In genomic region chr5:160787247-160787646, GRCh38 we compare ENCODE assay signal across 9 cellular contexts.
DNase-seq lines count a peak whose midpoint lies in the region; ATAC-seq and TF ChIP-seq lines count a peak whose summit lies in the region.
"Had no signal": no experiment of that assay in that cellular context is flagged by ENCODE, and none has a peak within 500 bp of the region (broad histone marks: within the 10 kb centered on the region; RNA-seq: fewer than 3 reads in every experiment).

No MANE protein-coding gene starts in this region.

- H3K36me3 Mint-ChIP-seq in nephron progenitor cell (ENCODE audit: low read depth), result no peaks in the 10 kb centered on the region

- peaks cover 4% of the 10 kb centered on the region for H3K27me3 Mint-ChIP-seq in nephron progenitor cell (ENCODE audit: low read depth, poor library complexity)

- no peak overlapping the region for H3K27ac Mint-ChIP-seq in nephron progenitor cell
- H3K27ac Mint-ChIP-seq: T-helper 1 cell treated with Interleukin-12 subunit alpha and Interleukin-12 subunit beta and Interleukin-4 antibody, amounts not matched to agents 30 μg/mL and 1 μg/mL, for 36 hours had no signal

- peak; percentile 5 to 26 for DNase-seq in NCI-H524 (lab: John Stamatoyannopoulos, UW)
- DNase-seq in NCI-H524 treated with DMSO at 0.1 percent for 48 hours (lab: John Stamatoyannopoulos, UW), result no peak
- DNase-seq in UCSD-AML1 (lab: John Stamatoyannopoulos, UW; ENCODE audit: unreplicated experiment), result peak; percentile 31
- peak; percentile 15 for DNase-seq in nephron progenitor cell
- DNase-seq in globus pallidus (ENCODE audit: low spot score), result no peak
- DNase-seq in NCI-H446 (lab: John Stamatoyannopoulos, UW), result no peak
- no peak for DNase-seq in NCI-H446 treated with DMSO at 0.1 percent for 48 hours (lab: John Stamatoyannopoulos, UW)

- ATAC-seq in HG03354 (IDR thresholded peaks at IDR 0.05; ENCODE audit: poor library complexity, severe bottlenecking, unreplicated experiment), result peak; percentile 67

- H3K4me3 Mint-ChIP-seq in nephron progenitor cell, result no peak overlapping the region
- H3K4me3 Mint-ChIP-seq: T-helper 1 cell treated with Interleukin-12 subunit alpha and Interleukin-12 subunit beta and Interleukin-4 antibody, amounts not matched to agents 30 μg/mL and 1 μg/mL, for 36 hours had no signal

- no peaks in the 10 kb centered on the region for H3K9me3 Mint-ChIP-seq in nephron progenitor cell
- H3K9me3 Mint-ChIP-seq: T-helper 1 cell treated with Interleukin-12 subunit alpha and Interleukin-12 subunit beta and Interleukin-4 antibody, amounts not matched to agents 30 μg/mL and 1 μg/mL, for 36 hours had no signal

- peak; percentile 38 for TF ChIP-seq CTCF in nephron progenitor cell (IDR thresholded peaks at IDR 0.05)

- H3K4me1 Mint-ChIP-seq in nephron progenitor cell, result peaks cover 7% of the 10 kb centered on the region

Comparison
In these comparisons a context has a peak if more than half of its experiments do, and no peak if none do; other contexts are left out.
1. DNase-seq: peak in NCI-H524 (2 of 2), UCSD-AML1 (single experiment) and nephron progenitor cell (single experiment); none in NCI-H524 treated with DMSO at 0.1 percent for 48 hours (single experiment), globus pallidus (single experiment), NCI-H446 (0 of 2) and NCI-H446 treated with DMSO at 0.1 percent for 48 hours (single experiment).